In genomic region chr5:135015942-135016341, GRCh38 we compare ENCODE assay signal across 34 cellular contexts. TPM values are rescaled to one million over a fixed set of nuclear protein-coding genes. Genes with fewer than 3 reads are reported as not detected.
"Had no signal": no experiment of that assay in that cellular context is flagged by ENCODE, and none has a peak within 500 bp of the region (broad histone marks: within the 10 kb centered on the region; RNA-seq: fewer than 3 reads in every experiment).

No MANE protein-coding gene starts in this region.

- H3K27ac Mint-ChIP-seq: activated CD8-positive, alpha-beta T cell treated with anti-CD3 and anti-CD28 coated beads for 36 hours; activated naive CD4-positive, alpha-beta T cell treated with anti-CD3 and anti-CD28 coated beads for 36 hours; activated naive CD8-positive, alpha-beta T cell treated with anti-CD3 and anti-CD28 coated beads for 36 hours; activated T-cell treated with anti-CD3 and anti-CD28 coated beads, Interleukin-2, amount 50 U/mL, for 72 hours; mesothelial cell of epicardium; naive B cell; nephron progenitor cell; stimulated activated memory B cell treated with anti-CD40 and anti-IgM and Interleukin-4, amounts not matched to agents 10 μg/mL and 1 μg/mL and 100 μg/mL, for 72 hours; T-helper 17 cell; type B pancreatic cell had no signal

- H3K4me1 ChIP-seq: adrenal gland, foreskin keratinocyte had no signal

- H3K9me3 Mint-ChIP-seq: activated CD8-positive, alpha-beta T cell treated with anti-CD3 and anti-CD28 coated beads for 36 hours; activated naive CD4-positive, alpha-beta T cell treated with anti-CD3 and anti-CD28 coated beads for 36 hours; activated naive CD8-positive, alpha-beta T cell treated with anti-CD3 and anti-CD28 coated beads for 36 hours; activated T-cell treated with anti-CD3 and anti-CD28 coated beads, Interleukin-2, amount 50 U/mL, for 72 hours; mesothelial cell of epicardium; naive B cell; nephron progenitor cell; stimulated activated memory B cell treated with anti-CD40 and anti-IgM and Interleukin-4, amounts not matched to agents 10 μg/mL and 1 μg/mL and 100 μg/mL, for 72 hours; stimulated activated naive CD8-positive, alpha-beta T cell treated with anti-CD3 and anti-CD28 coated beads, Interleukin-15, amount 100 ng/mL, for 72 hours; type B pancreatic cell had no signal

- H3K27me3 ChIP-seq: adrenal gland, body of pancreas, heart right ventricle, sigmoid colon, vagina had no signal

- H3K36me3 Mint-ChIP-seq: activated naive CD8-positive, alpha-beta T cell treated with anti-CD3 and anti-CD28 coated beads for 36 hours; mesothelial cell of epicardium; naive B cell; type B pancreatic cell had no signal

- DNase-seq: activated CD4-positive, alpha-beta T cell treated with anti-CD3 and anti-CD28 coated beads for 1 hour; activated CD4-positive, alpha-beta T cell treated with anti-CD3 and anti-CD28 coated beads, Interleukin-2, amount 50 U/mL, for 1 hour; activated CD8-positive, alpha-beta T cell treated with anti-CD3 and anti-CD28 coated beads for 36 hours; activated naive CD4-positive, alpha-beta T cell treated with anti-CD3 and anti-CD28 coated beads for 36 hours; activated naive CD8-positive, alpha-beta T cell treated with anti-CD3 and anti-CD28 coated beads for 36 hours; activated T-cell treated with anti-CD3 and anti-CD28 coated beads, Interleukin-2, amount 50 U/mL, for 72 hours; aorta; body of pancreas; cerebellar nuclear complex; foreskin keratinocyte; heart right ventricle; left ventricle myocardium superior; mammary epithelial cell; naive B cell; nephron progenitor cell; sigmoid colon; small intestine; stimulated activated CD4-positive, alpha-beta T cell treated with anti-CD3 and anti-CD28 coated beads, Interleukin-1b, Interleukin-23, amount 100 ng/mL, for 48 hours; stimulated activated CD4-positive, alpha-beta T cell treated with anti-CD3 and anti-CD28 coated beads, Interleukin-4, amount 100 ng/mL, for 4 hours; stimulated activated CD8-positive, alpha-beta memory T cell treated with anti-CD3 and anti-CD28 coated beads, Interleukin-4, amount 100 ng/mL, for 48 hours; stimulated activated naive CD8-positive, alpha-beta T cell treated with anti-CD3 and anti-CD28 coated beads, Interleukin-15, amount 100 ng/mL, for 72 hours; substantia nigra; T-helper 17 cell; T1000; WERI-Rb-1 had no signal

- H3K27ac ChIP-seq: adrenal gland, body of pancreas, foreskin keratinocyte, heart right ventricle, neutrophil, sigmoid colon, vagina, WERI-Rb-1 had no signal

- H3K4me3 Mint-ChIP-seq: activated CD8-positive, alpha-beta T cell treated with anti-CD3 and anti-CD28 coated beads for 36 hours; activated naive CD4-positive, alpha-beta T cell treated with anti-CD3 and anti-CD28 coated beads for 36 hours; activated naive CD8-positive, alpha-beta T cell treated with anti-CD3 and anti-CD28 coated beads for 36 hours; activated T-cell treated with anti-CD3 and anti-CD28 coated beads, Interleukin-2, amount 50 U/mL, for 72 hours; mesothelial cell of epicardium; naive B cell; nephron progenitor cell; stimulated activated memory B cell treated with anti-CD40 and anti-IgM and Interleukin-4, amounts not matched to agents 10 μg/mL and 1 μg/mL and 100 μg/mL, for 72 hours; stimulated activated naive CD8-positive, alpha-beta T cell treated with anti-CD3 and anti-CD28 coated beads, Interleukin-15, amount 100 ng/mL, for 72 hours; type B pancreatic cell had no signal

- H3K9me3 ChIP-seq: adrenal gland, body of pancreas, heart right ventricle, neutrophil, sigmoid colon, vagina had no signal

- H3K36me3 ChIP-seq: adrenal gland, heart right ventricle, neutrophil, sigmoid colon, vagina, WERI-Rb-1 had no signal

- H3K4me1 Mint-ChIP-seq: activated naive CD8-positive, alpha-beta T cell treated with anti-CD3 and anti-CD28 coated beads for 36 hours; naive B cell; stimulated activated memory B cell treated with anti-CD40 and anti-IgM and Interleukin-4, amounts not matched to agents 10 μg/mL and 1 μg/mL and 100 μg/mL, for 72 hours; stimulated activated naive CD8-positive, alpha-beta T cell treated with anti-CD3 and anti-CD28 coated beads, Interleukin-15, amount 100 ng/mL, for 72 hours; T-helper 17 cell had no signal

- H3K27me3 Mint-ChIP-seq: activated CD8-positive, alpha-beta T cell treated with anti-CD3 and anti-CD28 coated beads for 36 hours; activated naive CD8-positive, alpha-beta T cell treated with anti-CD3 and anti-CD28 coated beads for 36 hours; stimulated activated memory B cell treated with anti-CD40 and anti-IgM and Interleukin-4, amounts not matched to agents 10 μg/mL and 1 μg/mL and 100 μg/mL, for 72 hours; stimulated activated naive CD8-positive, alpha-beta T cell treated with anti-CD3 and anti-CD28 coated beads, Interleukin-15, amount 100 ng/mL, for 72 hours; T-helper 17 cell had no signal

- H3K4me3 ChIP-seq: adrenal gland, body of pancreas, heart right ventricle, sigmoid colon, vagina had no signal

- ATAC-seq: activated CD8-positive, alpha-beta T cell treated with anti-CD3 and anti-CD28 coated beads for 36 hours; activated T-cell treated with anti-CD3 and anti-CD28 coated beads, Interleukin-2, amount 50 U/mL, for 72 hours; body of pancreas; esophagus mucosa; foreskin keratinocyte; heart right ventricle; left ventricle myocardium superior; stimulated activated memory B cell treated with anti-CD40 and anti-IgM and Interleukin-4, amounts not matched to agents 10 μg/mL and 1 μg/mL and 100 μg/mL, for 72 hours; stimulated activated naive CD8-positive, alpha-beta T cell treated with anti-CD3 and anti-CD28 coated beads, Interleukin-15, amount 100 ng/mL, for 72 hours; T-helper 17 cell had no signal

RNA-seq across cellular contexts. Expression of gene PITX1, which starts 18.1 kb away (rescaled TPM):
- total RNA-seq: activated naive CD8-positive, alpha-beta T cell treated with anti-CD3 and anti-CD28 coated beads for 36 hours; body of pancreas; glomerular endothelial cell; left ventricle myocardium superior; T-helper 17 cell had no signal

RNA-seq across cellular contexts. Expression of gene CATSPER3, which starts 48.2 kb away (rescaled TPM):
- total RNA-seq: glomerular endothelial cell, mammary epithelial cell, osteocyte, vagina had no signal
